In genomic region chr1:22827666-22828065, GRCh38 we compare ENCODE assay signal across 2 cellular contexts.
TF ChIP-seq lines count a peak whose summit lies in the region.

No MANE protein-coding gene starts in this region.

TF ChIP-seq in IMR-90, 13 proteins besides CTCF, POLR2A, EP300 and RAD21:
- TF ChIP-seq CHD1 (IDR thresholded peaks at IDR 0.05; ENCODE audit: low read depth, low read length) (no peak), CEBPB (IDR thresholded peaks at IDR 0.05; ENCODE audit: low read depth, low read length) (no peak)

TF ChIP-seq in H1, 55 proteins besides CTCF, POLR2A, EP300 and RAD21:
- TF ChIP-seq, protein P1, sequence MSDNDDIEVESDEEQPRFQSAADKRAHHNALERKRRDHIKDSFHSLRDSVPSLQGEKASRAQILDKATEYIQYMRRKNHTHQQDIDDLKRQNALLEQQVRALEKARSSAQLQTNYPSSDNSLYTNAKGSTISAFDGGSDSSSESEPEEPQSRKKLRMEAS (IDR thresholded peaks at IDR 0.05): no peak
- no peak for TF ChIP-seq BRCA1 (IDR thresholded peaks at IDR 0.05; ENCODE audit: low read depth, low read length)
- no peak for TF ChIP-seq SIRT6 (IDR thresholded peaks at IDR 0.05; ENCODE audit: low read length)
- no peak for TF ChIP-seq RXRA (IDR thresholded peaks at IDR 0.05; ENCODE audit: insufficient read depth, low read depth, low read length)
- no peak for TF ChIP-seq MAFK (IDR thresholded peaks at IDR 0.05; ENCODE audit: low read depth, low read length)
- no peak for TF ChIP-seq SP2 (IDR thresholded peaks at IDR 0.05; ENCODE audit: low read length)
